ENCODE assay signal across 14 cellular contexts in the genomic region with DNA sequence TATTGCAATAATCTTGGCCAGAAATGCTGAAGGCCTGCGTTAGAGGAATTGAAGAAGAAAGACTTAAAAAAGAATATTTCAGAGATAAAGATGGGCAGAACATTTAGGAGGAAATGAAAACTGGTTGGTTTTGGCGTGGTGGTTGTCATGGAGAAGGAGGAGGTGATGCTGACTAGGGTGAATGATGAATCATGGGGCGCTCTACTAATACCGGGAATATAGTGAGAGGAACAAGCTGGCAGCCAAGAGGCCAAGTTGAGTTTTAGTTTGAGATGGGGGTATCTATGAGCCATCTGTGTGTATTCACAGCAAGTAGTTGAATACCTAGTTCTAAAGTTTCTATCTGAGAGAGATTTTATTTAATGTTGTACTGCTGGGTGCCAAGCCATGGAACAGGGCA. TPM values are rescaled to one million over a fixed set of nuclear protein-coding genes. Genes with fewer than 3 reads are reported as not detected.
DNase-seq lines count a peak whose midpoint lies in the region; ATAC-seq lines count a peak whose summit lies in the region.
"Had no signal": no experiment of that assay in that cellular context is flagged by ENCODE, and none has a peak within 500 bp of the region (broad histone marks: within the 10 kb centered on the region; RNA-seq: fewer than 3 reads in every experiment).

No MANE protein-coding gene starts in this region.

- peaks cover 9% of the 10 kb centered on the region for H3K4me1 Mint-ChIP-seq in activated T-helper 17 cell treated with anti-CD3 and anti-CD28 coated beads, Interleukin-2, amount 50 U/mL, for 72 hours

- H3K9me3 Mint-ChIP-seq in activated T-helper 17 cell treated with anti-CD3 and anti-CD28 coated beads, Interleukin-2, amount 50 U/mL, for 72 hours = no peaks in the 10 kb centered on the region

- H3K27me3 Mint-ChIP-seq in activated T-helper 17 cell treated with anti-CD3 and anti-CD28 coated beads, Interleukin-2, amount 50 U/mL, for 72 hours = peaks cover 4% of the 10 kb centered on the region

- H3K27ac Mint-ChIP-seq in activated T-helper 17 cell treated with anti-CD3 and anti-CD28 coated beads, Interleukin-2, amount 50 U/mL, for 72 hours = peak overlapping the region; percentile 71

- peak overlapping the region; percentile 18 for H3K4me3 Mint-ChIP-seq in activated T-helper 17 cell treated with anti-CD3 and anti-CD28 coated beads, Interleukin-2, amount 50 U/mL, for 72 hours

- peak; percentile 57 for ATAC-seq in HG03066 (IDR thresholded peaks at IDR 0.05; ENCODE audit: low read depth, unreplicated experiment)
- ATAC-seq in activated T-helper 17 cell treated with anti-CD3 and anti-CD28 coated beads, Interleukin-2, amount 50 U/mL, for 72 hours (replicated peaks) = peak; percentile 90
- ATAC-seq: PC-3, right lobe of liver had no signal

- H3K36me3 Mint-ChIP-seq in activated T-helper 17 cell treated with anti-CD3 and anti-CD28 coated beads, Interleukin-2, amount 50 U/mL, for 72 hours (ENCODE audit: low read depth) = no peaks in the 10 kb centered on the region

- DNase-seq in stimulated activated CD4-positive, alpha-beta T cell treated with anti-CD3 and anti-CD28 coated beads, Interleukin-12 subunit alpha, Interleukin-12 subunit beta, amount 100 ng/mL, for 48 hours (ENCODE audit: low read depth in 2 of 3, low spot score in 1 of 3) = peak; percentile 18 to 26 (median 21)
- no peak for DNase-seq in stimulated activated CD4-positive, alpha-beta T cell treated with anti-CD3 and anti-CD28 coated beads, Interleukin-12 subunit alpha, Interleukin-12 subunit beta, amount 100 ng/mL, for 4 hours
- DNase-seq in pons (ENCODE audit: low spot score) (no peak), posterior vena cava (ENCODE audit: low spot score) (no peak)
- DNase-seq in NK-92 treated with Interleukin-12 subunit alpha and Interleukin-12 subunit beta, amount 100 ng/mL, for 24 hours (lab: John Stamatoyannopoulos, UW) = no peak
- DNase-seq: Caco-2, hippocampal formation, NCI-H187 treated with DMSO at 0.1 percent for 48 hours, PC-3, right lobe of liver, stomach had no signal

- intact Hi-C loops in posterior vena cava (cut with DNase I) = no loop called here

RNA-seq across cellular contexts. Expression of gene GAP43, which starts 6.8 kb away (rescaled TPM):
- not detected for total RNA-seq in activated T-helper 17 cell treated with anti-CD3 and anti-CD28 coated beads, Interleukin-2, amount 50 U/mL, for 72 hours
- under 1 TPM; 0.60 to 0.76 TPM for total RNA-seq in posterior vena cava
- total RNA-seq: Caco-2, MCF 10A, PC-3, right lobe of liver had no signal

Comparison
In these comparisons a context has a peak if more than half of its experiments do, and no peak if none do; other contexts are left out.
1. DNase-seq: peak in stimulated activated CD4-positive, alpha-beta T cell treated with anti-CD3 and anti-CD28 coated beads, Interleukin-12 subunit alpha, Interleukin-12 subunit beta, amount 100 ng/mL, for 48 hours (3 of 3); none in stimulated activated CD4-positive, alpha-beta T cell treated with anti-CD3 and anti-CD28 coated beads, Interleukin-12 subunit alpha, Interleukin-12 subunit beta, amount 100 ng/mL, for 4 hours (single experiment), pons (single experiment), NK-92 treated with Interleukin-12 subunit alpha and Interleukin-12 subunit beta, amount 100 ng/mL, for 24 hours (single experiment) and posterior vena cava (single experiment).